ENCODE assay signal across 24 cellular contexts in genomic region chr3:169391672-169392071, GRCh38.
"Had no signal": no experiment of that assay in that cellular context is flagged by ENCODE, and none has a peak within 500 bp of the region (broad histone marks: within the 10 kb centered on the region; RNA-seq: fewer than 3 reads in every experiment).

No MANE protein-coding gene starts in this region.

- DNase-seq: colonic mucosa; effector CD8-positive, alpha-beta T cell; endodermal cell; foreskin keratinocyte; heart left ventricle; kidney; mucosa of descending colon; naive B cell; stimulated activated CD4-positive, alpha-beta T cell treated with anti-CD3 and anti-CD28 coated beads, Interleukin-12 subunit alpha, Interleukin-12 subunit beta, amount 100 ng/mL, for 4 hours; stimulated activated CD4-positive, alpha-beta T cell treated with anti-CD3 and anti-CD28 coated beads, Interleukin-1b, Interleukin-23, amount 100 ng/mL, for 48 hours; stimulated activated CD4-positive, alpha-beta T cell treated with anti-CD3 and anti-CD28 coated beads, Interleukin-4, amount 100 ng/mL, for 1 hour; stimulated activated CD8-positive, alpha-beta memory T cell treated with anti-CD3 and anti-CD28 coated beads, Interleukin-4, amount 100 ng/mL, for 48 hours; stimulated activated naive CD4-positive, alpha-beta T cell treated with Interleukin-2 at 50 U/mL for 16 hours; substantia nigra; testis; tibial artery had no signal

- H2AFZ ChIP-seq: hepatocyte, parathyroid adenoma had no signal

- H3K9me3 ChIP-seq: colonic mucosa, esophagus muscularis mucosa, gastroesophageal sphincter, heart left ventricle, mucosa of descending colon, prostate gland, right atrium auricular region, testis, tibial artery had no signal

- H3K9ac ChIP-seq: parathyroid adenoma had no signal

- H3K27ac ChIP-seq: colonic mucosa, esophagus muscularis mucosa, foreskin keratinocyte, gastroesophageal sphincter, heart left ventricle, hepatocyte, parathyroid adenoma, prostate gland, right atrium auricular region, testis, tibial artery had no signal

- H3K4me3 ChIP-seq: colonic mucosa, esophagus muscularis mucosa, gastroesophageal sphincter, heart left ventricle, hepatocyte, lung, mucosa of descending colon, prostate gland, right atrium auricular region, smooth muscle cell, testis, tibial artery had no signal

- H3K4me1 ChIP-seq: foreskin keratinocyte, parathyroid adenoma, prostate gland, testis had no signal

- H3K27me3 ChIP-seq: colonic mucosa, esophagus muscularis mucosa, gastroesophageal sphincter, heart left ventricle, hepatocyte, right atrium auricular region, testis, tibial artery had no signal

- H3K36me3 ChIP-seq: colonic mucosa, esophagus muscularis mucosa, gastroesophageal sphincter, heart left ventricle, prostate gland, right atrium auricular region, tibial artery had no signal
